In the genomic region with DNA sequence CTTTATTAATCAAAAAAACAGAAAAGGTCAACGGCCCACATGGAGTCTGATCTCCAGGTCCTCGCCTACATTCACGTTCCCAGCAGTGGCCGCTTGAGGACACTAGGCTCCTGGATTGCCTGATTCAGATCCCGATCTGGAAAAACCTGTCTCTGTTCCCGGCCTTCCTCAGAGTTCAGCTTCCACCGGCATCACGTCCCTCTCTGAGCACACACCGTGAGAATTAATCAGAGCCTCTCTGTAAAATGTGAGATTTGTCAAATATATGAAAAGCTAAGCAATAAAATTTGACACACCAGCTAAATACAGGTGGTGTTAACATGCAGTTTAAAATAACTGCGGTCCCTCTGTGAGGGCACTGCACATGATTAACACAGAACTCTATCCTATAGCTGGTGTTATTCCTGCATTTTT, we compare ENCODE assay signal across 1 cellular context.
TF ChIP-seq lines count a peak whose summit lies in the region.

No MANE protein-coding gene starts in this region.

TF ChIP-seq in HepG2, 621 proteins besides CTCF, POLR2A, EP300 and RAD21 (continued from another document and continues in another):
- TF ChIP-seq, protein P1, sequence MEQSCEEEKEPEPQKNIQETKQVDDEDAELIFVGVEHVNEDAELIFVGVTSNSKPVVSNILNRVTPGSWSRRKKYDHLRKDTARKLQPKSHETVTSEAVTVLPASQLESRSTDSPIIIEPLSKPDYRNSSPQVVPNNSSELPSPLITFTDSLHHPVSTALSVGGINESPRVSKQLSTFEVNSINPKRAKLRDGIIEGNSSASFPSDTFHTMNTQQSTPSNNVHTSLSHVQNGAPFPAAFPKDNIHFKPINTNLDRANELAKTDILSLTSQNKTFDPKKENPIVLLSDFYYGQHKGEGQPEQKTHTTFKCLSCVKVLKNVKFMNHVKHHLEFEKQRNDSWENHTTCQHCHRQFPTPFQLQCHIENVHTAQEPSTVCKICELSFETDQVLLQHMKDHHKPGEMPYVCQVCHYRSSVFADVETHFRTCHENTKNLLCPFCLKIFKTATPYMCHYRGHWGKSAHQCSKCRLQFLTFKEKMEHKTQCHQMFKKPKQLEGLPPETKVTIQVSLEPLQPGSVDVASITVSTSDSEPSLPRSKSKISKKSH (CRISPR knock-in tag; IDR thresholded peaks at IDR 0.05; ENCODE audit: borderline replicate concordance): no peak
- TF ChIP-seq, protein P2, sequence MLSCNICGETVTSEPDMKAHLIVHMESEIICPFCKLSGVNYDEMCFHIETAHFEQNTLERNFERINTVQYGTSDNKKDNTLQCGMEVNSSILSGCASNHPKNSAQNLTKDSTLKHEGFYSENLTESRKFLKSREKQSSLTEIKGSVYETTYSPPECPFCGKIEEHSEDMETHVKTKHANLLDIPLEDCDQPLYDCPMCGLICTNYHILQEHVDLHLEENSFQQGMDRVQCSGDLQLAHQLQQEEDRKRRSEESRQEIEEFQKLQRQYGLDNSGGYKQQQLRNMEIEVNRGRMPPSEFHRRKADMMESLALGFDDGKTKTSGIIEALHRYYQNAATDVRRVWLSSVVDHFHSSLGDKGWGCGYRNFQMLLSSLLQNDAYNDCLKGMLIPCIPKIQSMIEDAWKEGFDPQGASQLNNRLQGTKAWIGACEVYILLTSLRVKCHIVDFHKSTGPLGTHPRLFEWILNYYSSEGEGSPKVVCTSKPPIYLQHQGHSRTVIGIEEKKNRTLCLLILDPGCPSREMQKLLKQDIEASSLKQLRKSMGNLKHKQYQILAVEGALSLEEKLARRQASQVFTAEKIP (CRISPR knock-in tag; IDR thresholded peaks at IDR 0.05; ENCODE audit: borderline replicate concordance): no peak
- TF ChIP-seq ZNF709 (CRISPR knock-in tag; IDR thresholded peaks at IDR 0.05) (no peak), ISL2 (CRISPR knock-in tag; IDR thresholded peaks at IDR 0.05) (peak; percentile 57; the same call in 1 of the 2 replicates), U2AF1 (optimal IDR thresholded peaks at IDR 0.05; ENCODE audit: low read depth, low read length) (no peak), ARID2 (CRISPR knock-in tag; IDR thresholded peaks at IDR 0.05; ENCODE audit: borderline replicate concordance) (no peak), RFXANK (CRISPR knock-in tag; IDR thresholded peaks at IDR 0.05) (peak; percentile 42; the same call in 1 of the 2 replicates), ZBTB7B (CRISPR knock-in tag; IDR thresholded peaks at IDR 0.05) (no peak), KLF13 (CRISPR knock-in tag; IDR thresholded peaks at IDR 0.05) (no peak), IRX3 (CRISPR knock-in tag; IDR thresholded peaks at IDR 0.05; ENCODE audit: borderline replicate concordance, low read depth) (no peak), NFKB2 (CRISPR knock-in tag; IDR thresholded peaks at IDR 0.05; ENCODE audit: borderline replicate concordance) (no peak), ZNF3 (CRISPR knock-in tag; IDR thresholded peaks at IDR 0.05) (peak; percentile 46; the same call in 1 of the 2 replicates), RARA (CRISPR knock-in tag; IDR thresholded peaks at IDR 0.05) (0 out of 2 replicates have a peak, but pooled peaks have one; percentile 32), SP140L (CRISPR knock-in tag; IDR thresholded peaks at IDR 0.05; ENCODE audit: borderline replicate concordance) (peak; percentile 82; the same call in 1 of the 2 replicates), ZNF24 (IDR thresholded peaks at IDR 0.05) (peak; percentile 34; the same call in 1 of the 2 replicates), HDAC6 (IDR thresholded peaks at IDR 0.05; ENCODE audit: low read depth, low read length) (no peak), AKAP8 (CRISPR knock-in tag; IDR thresholded peaks at IDR 0.05) (no peak), NRL (CRISPR knock-in tag; IDR thresholded peaks at IDR 0.05; ENCODE audit: borderline replicate concordance) (no peak), ZNF557 (CRISPR knock-in tag; IDR thresholded peaks at IDR 0.05) (0 out of 2 replicates have a peak, but pooled peaks have one; percentile 37), ZNF468 (CRISPR knock-in tag; IDR thresholded peaks at IDR 0.05) (no peak), REXO4 (CRISPR knock-in tag; IDR thresholded peaks at IDR 0.05; ENCODE audit: borderline replicate concordance) (no peak), MTA3 (CRISPR knock-in tag; IDR thresholded peaks at IDR 0.05) (no peak), HNF4G (IDR thresholded peaks at IDR 0.05; ENCODE audit: borderline replicate concordance, low read depth, low read length) (no peak), HNF4G (CRISPR knock-in tag; IDR thresholded peaks at IDR 0.05; ENCODE audit: borderline replicate concordance, low read depth) (no peak), POLR2AphosphoS5 (IDR thresholded peaks at IDR 0.05; ENCODE audit: low read depth, low read length) (no peak), ADNP (CRISPR knock-in tag; IDR thresholded peaks at IDR 0.05) (no peak), PHF20 (CRISPR knock-in tag; IDR thresholded peaks at IDR 0.05) (no peak), ZNF292 (CRISPR knock-in tag; IDR thresholded peaks at IDR 0.05; ENCODE audit: borderline replicate concordance, low read depth) (no peak; the same call in 1 of the 2 replicates), NFIB (CRISPR knock-in tag; IDR thresholded peaks at IDR 0.05; ENCODE audit: borderline replicate concordance) (no peak), KDM4B (CRISPR knock-in tag; IDR thresholded peaks at IDR 0.05) (0 out of 2 replicates have a peak, but pooled peaks have one; percentile 54), ZNF251 (CRISPR knock-in tag; IDR thresholded peaks at IDR 0.05) (no peak), ZNF577 (CRISPR knock-in tag; IDR thresholded peaks at IDR 0.05; ENCODE audit: borderline replicate concordance, low read depth) (no peak), CEBPB (IDR thresholded peaks at IDR 0.05; ENCODE audit: borderline replicate concordance, low read depth, low read length) (no peak), PHF8 (CRISPR knock-in tag; IDR thresholded peaks at IDR 0.05) (0 out of 2 replicates have a peak, but pooled peaks have one; percentile 43), THAP11 (CRISPR knock-in tag; IDR thresholded peaks at IDR 0.05) (no peak), JUND (CRISPR knock-in tag; IDR thresholded peaks at IDR 0.05) (no peak), GABPB1 (CRISPR knock-in tag; IDR thresholded peaks at IDR 0.05) (no peak; the same call in 1 of the 2 replicates), RXRA (CRISPR knock-in tag; IDR thresholded peaks at IDR 0.05) (peak; percentile 47; the same call in 1 of the 2 replicates), EEA1 (CRISPR knock-in tag; IDR thresholded peaks at IDR 0.05; ENCODE audit: borderline replicate concordance) (no peak), GPN1 (CRISPR knock-in tag; IDR thresholded peaks at IDR 0.05; ENCODE audit: borderline replicate concordance) (no peak)
- TF ChIP-seq, protein P3, sequence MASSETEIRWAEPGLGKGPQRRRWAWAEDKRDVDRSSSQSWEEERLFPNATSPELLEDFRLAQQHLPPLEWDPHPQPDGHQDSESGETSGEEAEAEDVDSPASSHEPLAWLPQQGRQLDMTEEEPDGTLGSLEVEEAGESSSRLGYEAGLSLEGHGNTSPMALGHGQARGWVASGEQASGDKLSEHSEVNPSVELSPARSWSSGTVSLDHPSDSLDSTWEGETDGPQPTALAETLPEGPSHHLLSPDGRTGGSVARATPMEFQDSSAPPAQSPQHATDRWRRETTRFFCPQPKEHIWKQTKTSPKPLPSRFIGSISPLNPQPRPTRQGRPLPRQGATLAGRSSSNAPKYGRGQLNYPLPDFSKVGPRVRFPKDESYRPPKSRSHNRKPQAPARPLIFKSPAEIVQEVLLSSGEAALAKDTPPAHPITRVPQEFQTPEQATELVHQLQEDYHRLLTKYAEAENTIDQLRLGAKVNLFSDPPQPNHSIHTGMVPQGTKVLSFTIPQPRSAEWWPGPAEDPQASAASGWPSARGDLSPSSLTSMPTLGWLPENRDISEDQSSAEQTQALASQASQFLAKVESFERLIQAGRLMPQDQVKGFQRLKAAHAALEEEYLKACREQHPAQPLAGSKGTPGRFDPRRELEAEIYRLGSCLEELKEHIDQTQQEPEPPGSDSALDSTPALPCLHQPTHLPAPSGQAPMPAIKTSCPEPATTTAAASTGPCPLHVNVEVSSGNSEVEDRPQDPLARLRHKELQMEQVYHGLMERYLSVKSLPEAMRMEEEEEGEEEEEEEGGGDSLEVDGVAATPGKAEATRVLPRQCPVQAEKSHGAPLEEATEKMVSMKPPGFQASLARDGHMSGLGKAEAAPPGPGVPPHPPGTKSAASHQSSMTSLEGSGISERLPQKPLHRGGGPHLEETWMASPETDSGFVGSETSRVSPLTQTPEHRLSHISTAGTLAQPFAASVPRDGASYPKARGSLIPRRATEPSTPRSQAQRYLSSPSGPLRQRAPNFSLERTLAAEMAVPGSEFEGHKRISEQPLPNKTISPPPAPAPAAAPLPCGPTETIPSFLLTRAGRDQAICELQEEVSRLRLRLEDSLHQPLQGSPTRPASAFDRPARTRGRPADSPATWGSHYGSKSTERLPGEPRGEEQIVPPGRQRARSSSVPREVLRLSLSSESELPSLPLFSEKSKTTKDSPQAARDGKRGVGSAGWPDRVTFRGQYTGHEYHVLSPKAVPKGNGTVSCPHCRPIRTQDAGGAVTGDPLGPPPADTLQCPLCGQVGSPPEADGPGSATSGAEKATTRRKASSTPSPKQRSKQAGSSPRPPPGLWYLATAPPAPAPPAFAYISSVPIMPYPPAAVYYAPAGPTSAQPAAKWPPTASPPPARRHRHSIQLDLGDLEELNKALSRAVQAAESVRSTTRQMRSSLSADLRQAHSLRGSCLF (CRISPR knock-in tag; IDR thresholded peaks at IDR 0.05; ENCODE audit: borderline replicate concordance): no peak
- TF ChIP-seq, protein P4, sequence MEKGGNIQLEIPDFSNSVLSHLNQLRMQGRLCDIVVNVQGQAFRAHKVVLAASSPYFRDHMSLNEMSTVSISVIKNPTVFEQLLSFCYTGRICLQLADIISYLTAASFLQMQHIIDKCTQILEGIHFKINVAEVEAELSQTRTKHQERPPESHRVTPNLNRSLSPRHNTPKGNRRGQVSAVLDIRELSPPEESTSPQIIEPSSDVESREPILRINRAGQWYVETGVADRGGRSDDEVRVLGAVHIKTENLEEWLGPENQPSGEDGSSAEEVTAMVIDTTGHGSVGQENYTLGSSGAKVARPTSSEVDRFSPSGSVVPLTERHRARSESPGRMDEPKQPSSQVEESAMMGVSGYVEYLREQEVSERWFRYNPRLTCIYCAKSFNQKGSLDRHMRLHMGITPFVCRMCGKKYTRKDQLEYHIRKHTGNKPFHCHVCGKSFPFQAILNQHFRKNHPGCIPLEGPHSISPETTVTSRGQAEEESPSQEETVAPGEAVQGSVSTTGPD (CRISPR knock-in tag; IDR thresholded peaks at IDR 0.05): no peak
- TF ChIP-seq, protein P5, sequence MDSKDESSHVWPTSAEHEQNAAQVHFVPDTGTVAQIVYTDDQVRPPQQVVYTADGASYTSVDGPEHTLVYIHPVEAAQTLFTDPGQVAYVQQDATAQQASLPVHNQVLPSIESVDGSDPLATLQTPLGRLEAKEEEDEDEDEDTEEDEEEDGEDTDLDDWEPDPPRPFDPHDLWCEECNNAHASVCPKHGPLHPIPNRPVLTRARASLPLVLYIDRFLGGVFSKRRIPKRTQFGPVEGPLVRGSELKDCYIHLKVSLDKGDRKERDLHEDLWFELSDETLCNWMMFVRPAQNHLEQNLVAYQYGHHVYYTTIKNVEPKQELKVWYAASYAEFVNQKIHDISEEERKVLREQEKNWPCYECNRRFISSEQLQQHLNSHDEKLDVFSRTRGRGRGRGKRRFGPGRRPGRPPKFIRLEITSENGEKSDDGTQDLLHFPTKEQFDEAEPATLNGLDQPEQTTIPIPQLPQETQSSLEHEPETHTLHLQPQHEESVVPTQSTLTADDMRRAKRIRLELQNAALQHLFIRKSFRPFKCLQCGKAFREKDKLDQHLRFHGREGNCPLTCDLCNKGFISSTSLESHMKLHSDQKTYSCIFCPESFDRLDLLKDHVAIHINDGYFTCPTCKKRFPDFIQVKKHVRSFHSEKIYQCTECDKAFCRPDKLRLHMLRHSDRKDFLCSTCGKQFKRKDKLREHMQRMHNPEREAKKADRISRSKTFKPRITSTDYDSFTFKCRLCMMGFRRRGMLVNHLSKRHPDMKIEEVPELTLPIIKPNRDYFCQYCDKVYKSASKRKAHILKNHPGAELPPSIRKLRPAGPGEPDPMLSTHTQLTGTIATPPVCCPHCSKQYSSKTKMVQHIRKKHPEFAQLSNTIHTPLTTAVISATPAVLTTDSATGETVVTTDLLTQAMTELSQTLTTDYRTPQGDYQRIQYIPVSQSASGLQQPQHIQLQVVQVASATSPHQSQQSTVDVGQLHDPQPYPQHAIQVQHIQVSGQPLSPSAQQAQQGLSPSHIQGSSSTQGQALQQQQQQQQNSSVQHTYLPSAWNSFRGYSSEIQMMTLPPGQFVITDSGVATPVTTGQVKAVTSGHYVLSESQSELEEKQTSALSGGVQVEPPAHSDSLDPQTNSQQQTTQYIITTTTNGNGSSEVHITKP (CRISPR knock-in tag; IDR thresholded peaks at IDR 0.05; ENCODE audit: low read depth): no peak
